ENCODE assay signal across 8 cellular contexts in genomic region chr13:31200636-31200970, GRCh38. TPM values are rescaled to one million over a fixed set of nuclear protein-coding genes. Genes with fewer than 3 reads are reported as not detected.
DNase-seq lines count a peak whose midpoint lies in the region; ATAC-seq and TF ChIP-seq lines count a peak whose summit lies in the region.

No MANE protein-coding gene starts in this region.

- H3K4me1 ChIP-seq in DND-41 (ENCODE audit: insufficient read depth, low read length) (peaks cover 36% of the 10 kb centered on the region), IMR-90 (ENCODE audit: control insufficient read depth, insufficient read depth, low read length) (peaks cover 7% of the 10 kb centered on the region), endocrine pancreas (ENCODE audit: control insufficient read depth, insufficient read depth, low read length) (no peaks in the 10 kb centered on the region), mucosa of stomach (ENCODE audit: control insufficient read depth, insufficient read depth, low read length) (no peaks in the 10 kb centered on the region)

- no peak overlapping the region for H3K18ac ChIP-seq in IMR-90 (ENCODE audit: low read depth, low read length)

- H4K8ac ChIP-seq in IMR-90 (ENCODE audit: low read depth in 2 of 2, low read length in 2 of 2) = no peak overlapping the region; a peak in 1 of 4 replicates

- H3K14ac ChIP-seq in IMR-90 (replicated peaks; ENCODE audit: low read depth, low read length) = peak overlapping the region; percentile 54; the same call in 1 of the 2 replicates

- peaks cover 32% of the 10 kb centered on the region for H3K79me2 ChIP-seq in DND-41 (ENCODE audit: insufficient read depth, low read length)

- no peak overlapping the region for H4K5ac ChIP-seq in IMR-90 (ENCODE audit: low read depth, low read length)

- H3K4me3 Mint-ChIP-seq in stimulated activated naive CD8-positive, alpha-beta T cell treated with anti-CD3 and anti-CD28 coated beads, Interleukin-15, amount 100 ng/mL, for 72 hours = peak overlapping the region; percentile 71 to 80

- H2AK9ac ChIP-seq in IMR-90 (replicated peaks; ENCODE audit: low read depth, low read length, poor library complexity) = peak overlapping the region; percentile 87

- H3K27me3 ChIP-seq in DND-41 (ENCODE audit: insufficient read depth, low read length, poor library complexity) (no peaks in the 10 kb centered on the region), IMR-90 (ENCODE audit: control insufficient read depth, insufficient read depth, low read length) (no peaks in the 10 kb centered on the region), endocrine pancreas (ENCODE audit: control insufficient read depth, insufficient read depth, low read length) (no peaks in the 10 kb centered on the region), mucosa of stomach (ENCODE audit: control insufficient read depth, insufficient read depth, low read length) (no peaks in the 10 kb centered on the region)

- H3K36me3 ChIP-seq in DND-41 (ENCODE audit: insufficient read depth, low read length) (no peaks in the 10 kb centered on the region), IMR-90 (ENCODE audit: control insufficient read depth, insufficient read depth, low read length) (no peaks in the 10 kb centered on the region), endocrine pancreas (ENCODE audit: control insufficient read depth, insufficient read depth, low read length) (no peaks in the 10 kb centered on the region), mucosa of stomach (ENCODE audit: control insufficient read depth, insufficient read depth, low read length) (no peaks in the 10 kb centered on the region)

- H3K4me3 ChIP-seq in DND-41 (ENCODE audit: low read depth in 1 of 2, low read length in 2 of 2) = peak overlapping the region; percentile 52 to 71; a peak in 3 of 4 replicates
- peak overlapping the region; percentile 93 for H3K4me3 ChIP-seq in IMR-90 (ENCODE audit: insufficient read depth, low read depth, low read length)
- peak overlapping the region; percentile 86 for H3K4me3 ChIP-seq in endocrine pancreas (ENCODE audit: control insufficient read depth, insufficient read depth, low read length)
- no peak overlapping the region for H3K4me3 ChIP-seq in mucosa of stomach (ENCODE audit: low read length)

- H3K27ac Mint-ChIP-seq in stimulated activated naive CD8-positive, alpha-beta T cell treated with anti-CD3 and anti-CD28 coated beads, Interleukin-15, amount 100 ng/mL, for 72 hours = peak overlapping the region in 1 of 2 donors; percentile 92

- no peak overlapping the region for H2AK5ac ChIP-seq in IMR-90 (ENCODE audit: low read depth, low read length)

- H3K9ac ChIP-seq in DND-41 (ENCODE audit: low read depth, low read length) = peak overlapping the region; percentile 80
- H3K9ac ChIP-seq in IMR-90 (ENCODE audit: low read depth, low read length) = peak overlapping the region; percentile 52
- H3K9ac ChIP-seq in endocrine pancreas (ENCODE audit: control insufficient read depth, insufficient read depth, low read length) = peak overlapping the region; percentile 65
- H3K9ac ChIP-seq in mucosa of stomach (ENCODE audit: low read length) = peak overlapping the region; percentile 83

- peak overlapping the region; percentile 45 for H3K4ac ChIP-seq in IMR-90 (ENCODE audit: low read depth, low read length)

- WGBS in IMR-90 (ENCODE audit: extremely low coverage in 2 of 2, insufficient read length in 1 of 2), 2 experiments = 1% methylated on average over 21 of the region's 34 CpGs; no CpG with 5 or more reads in 1 of the 2 experiments

- no peak overlapping the region for H4K91ac ChIP-seq in IMR-90 (ENCODE audit: insufficient read depth, low read depth, low read length)

- peak overlapping the region; percentile 70 for H3K4me2 ChIP-seq in DND-41 (ENCODE audit: insufficient read depth, low read length)
- H3K4me2 ChIP-seq in IMR-90 (ENCODE audit: low read depth, low read length) = peak overlapping the region; percentile 36

- H3K9me3 Mint-ChIP-seq in stimulated activated naive CD8-positive, alpha-beta T cell treated with anti-CD3 and anti-CD28 coated beads, Interleukin-15, amount 100 ng/mL, for 72 hours = no peaks in the 10 kb centered on the region

- ATAC-seq in DND-41 (ENCODE audit: insufficient read depth, low read depth) (peak; percentile 56), GM21576 (IDR thresholded peaks at IDR 0.05; ENCODE audit: unreplicated experiment) (peak; percentile 20), IMR-90 (ENCODE audit: low read depth) (peak; percentile 35)
- ATAC-seq in activated CD4-positive, CD25-positive, alpha-beta regulatory T cell treated with anti-CD3 and anti-CD28 coated beads, Interleukin-2, amount 50 U/mL, for 24 hours = peak; percentile 3
- peak; percentile 44 for ATAC-seq in stimulated activated naive CD8-positive, alpha-beta T cell treated with anti-CD3 and anti-CD28 coated beads, Interleukin-15, amount 100 ng/mL, for 72 hours

- H3K27ac ChIP-seq in DND-41 (ENCODE audit: low read length) = peak overlapping the region; percentile 83
- H3K27ac ChIP-seq in IMR-90 (ENCODE audit: insufficient read depth, low read length) = peak overlapping the region; percentile 80

- peaks cover 15 to 37% of the 10 kb centered on the region in 2 experiments for H3K79me1 ChIP-seq in IMR-90 (ENCODE audit: low read depth in 1 of 2, low read length in 2 of 2)

- no peak for TF ChIP-seq CTCF in DND-41 (IDR thresholded peaks at IDR 0.05; ENCODE audit: borderline replicate concordance, extremely low read depth, low read length, poor library complexity, severe bottlenecking)
- TF ChIP-seq CTCF in IMR-90 (conservative IDR thresholded peaks at IDR 0.05; ENCODE audit: low read depth, low read length) = no peak

- H3K23ac ChIP-seq in IMR-90 (ENCODE audit: low read depth, low read length) = peak overlapping the region; percentile 80; the same call in 1 of the 2 replicates

- POLR2A ChIA-PET in IMR-90 (lab: Charles Lee; ENCODE audit: unreplicated experiment) = no interaction called here

- TF ChIP-seq POLR2A in IMR-90 (IDR thresholded peaks at IDR 0.05; ENCODE audit: low read depth, low read length) = no peak

- peaks cover 4% of the 10 kb centered on the region for H4K20me1 ChIP-seq in DND-41 (ENCODE audit: insufficient read depth, low read length)
- H4K20me1 ChIP-seq in IMR-90 (ENCODE audit: insufficient read depth, low read length) = 0 out of 2 replicates have a peak, but pooled peaks cover 3% of the 10 kb centered on the region

- dilution Hi-C loops in IMR-90 (cut with HindIII; ENCODE audit: low sequenced_read_pairs, unreplicated experiment) = no loop called here

- H3K9me3 ChIP-seq in DND-41 (ENCODE audit: insufficient read depth, low read length, severe bottlenecking) = no peaks in the 10 kb centered on the region
- no peaks in the 10 kb centered on the region for H3K9me3 ChIP-seq in IMR-90 (ENCODE audit: control insufficient read depth, insufficient read depth, low read length)
- no peaks in the 10 kb centered on the region for H3K9me3 ChIP-seq in endocrine pancreas (ENCODE audit: control insufficient read depth, low read length)
- no peaks in the 10 kb centered on the region for H3K9me3 ChIP-seq in mucosa of stomach (ENCODE audit: control insufficient read depth, low read length)

- H2BK120ac ChIP-seq in IMR-90 (ENCODE audit: low read depth, low read length) = peak overlapping the region; percentile 67

- in situ Hi-C loops in IMR-90 (cut with MboI; ENCODE audit: low sequenced_read_pairs) = no loop called here

- peaks cover 27% of the 10 kb centered on the region for H3K4me1 Mint-ChIP-seq in stimulated activated naive CD8-positive, alpha-beta T cell treated with anti-CD3 and anti-CD28 coated beads, Interleukin-15, amount 100 ng/mL, for 72 hours

- H2AFZ ChIP-seq in DND-41 (ENCODE audit: low read depth, low read length) = peak overlapping the region; percentile 96
- H2AFZ ChIP-seq in IMR-90 (replicated peaks; ENCODE audit: low read length, poor library complexity) = peak overlapping the region; percentile 96

- BruUV-seq in IMR-90 (replicated peaks; lab: Mats Ljungman, UMichigan) = no TSS peak

- no peak overlapping the region for H2BK20ac ChIP-seq in IMR-90 (ENCODE audit: low read depth, low read length)

- H3K9me1 ChIP-seq in IMR-90 (ENCODE audit: insufficient read depth, low read length) = peaks cover 17% of the 10 kb centered on the region

- no peak for TF ChIP-seq RAD21 in IMR-90 (IDR thresholded peaks at IDR 0.05; ENCODE audit: low read length)

- CTCF ChIA-PET in IMR-90 (lab: Yijun Ruan, JAX) = interaction anchor here (0.6 kb wide), 1 partner anchor 224 kb away, joined by 4 read pairs; no protein-coding TSS in a partner anchor

- intact Hi-C loops in IMR-90 (cut with micrococcal nuclease) = no loop called here

- H3K27me3 Mint-ChIP-seq in stimulated activated naive CD8-positive, alpha-beta T cell treated with anti-CD3 and anti-CD28 coated beads, Interleukin-15, amount 100 ng/mL, for 72 hours = no peaks in the 10 kb centered on the region

- no peak overlapping the region for H2BK15ac ChIP-seq in IMR-90 (ENCODE audit: low read depth, low read length)

- H3K56ac ChIP-seq in IMR-90 (ENCODE audit: extremely low read depth, insufficient read depth, low read length) = 0 out of 2 replicates have a peak overlapping the region, but pooled peaks have one; percentile 32

- DNase-seq in DND-41 = peak; percentile 60
- DNase-seq in IMR-90 = no peak
- peak in 1 of 2 donors; percentile 57 for DNase-seq in stimulated activated naive CD8-positive, alpha-beta T cell treated with anti-CD3 and anti-CD28 coated beads, Interleukin-15, amount 100 ng/mL, for 72 hours
- no peak for DNase-seq in pons (ENCODE audit: low spot score)

- H2BK5ac ChIP-seq in IMR-90 (ENCODE audit: low read depth, low read length, poor library complexity, severe bottlenecking) = peak overlapping the region; percentile 44

TF ChIP-seq in IMR-90, 13 proteins besides CTCF, POLR2A, EP300 and RAD21 (continues in another document):
- TF ChIP-seq SMC3 (IDR thresholded peaks at IDR 0.05; ENCODE audit: low read depth, low read length) (no peak), BHLHE40 (IDR thresholded peaks at IDR 0.05; ENCODE audit: low read depth, low read length) (no peak), ELK1 (IDR thresholded peaks at IDR 0.05; ENCODE audit: borderline replicate concordance, low read depth, low read length) (no peak)

RNA-seq across cellular contexts. Expression of gene B3GLCT, which starts 0.8 kb away (rescaled TPM):
- 4.5 and 5.8 TPM in 2 replicates for total RNA-seq in IMR-90 (2012; rRNA removed)
- polyA plus RNA-seq in IMR-90 (2012; rRNA removed) = 1.7 and 2.0 TPM in 2 replicates
- 0.51 and 0.70 TPM in 2 replicates for polyA plus RNA-seq in IMR-90 (2012; cell fraction: cytosol; rRNA removed)
- 0.20 and 1.0 TPM in 2 replicates for polyA plus RNA-seq in IMR-90 (2012; cell fraction: nucleus; rRNA removed; ENCODE audit: low replicate concordance)

RNA-seq across cellular contexts. Expression of gene HSPH1, which starts 38.9 kb away (rescaled TPM):
- total RNA-seq in IMR-90 (2012; rRNA removed) = 40.3 and 58.3 TPM in 2 replicates
- 35.4 and 36.8 TPM in 2 replicates for polyA plus RNA-seq in IMR-90 (2012; rRNA removed)
- polyA plus RNA-seq in IMR-90 (2012; cell fraction: cytosol; rRNA removed) = 6.7 and 13.1 TPM in 2 replicates
- polyA plus RNA-seq in IMR-90 (2012; cell fraction: nucleus; rRNA removed; ENCODE audit: low replicate concordance) = 8.7 and 30.2 TPM in 2 replicates

Comparison
In these comparisons a context has a peak if more than half of its experiments do, and no peak if none do; other contexts are left out.
1. ATAC-seq: peak in every context shown above with its lines; median percentile 56 in DND-41; 44 in stimulated activated naive CD8-positive, alpha-beta T cell treated with anti-CD3 and anti-CD28 coated beads, Interleukin-15, amount 100 ng/mL, for 72 hours; 35 in IMR-90; 20 in GM21576; 3 in activated CD4-positive, CD25-positive, alpha-beta regulatory T cell treated with anti-CD3 and anti-CD28 coated beads, Interleukin-2, amount 50 U/mL, for 24 hours.